17 cellular contexts compared by ENCODE assay signal in genomic region chr2:128444044-128444771, GRCh38.
DNase-seq lines count a peak whose midpoint lies in the region; ATAC-seq and TF ChIP-seq lines count a peak whose summit lies in the region.
"Had no signal": no experiment of that assay in that cellular context is flagged by ENCODE, and none has a peak within 500 bp of the region (broad histone marks: within the 10 kb centered on the region; RNA-seq: fewer than 3 reads in every experiment).

No MANE protein-coding gene starts in this region.

- no peak for ATAC-seq in HG02798 (IDR thresholded peaks at IDR 0.05; ENCODE audit: poor library complexity, unreplicated experiment)
- ATAC-seq in GM18519 (IDR thresholded peaks at IDR 0.05; ENCODE audit: low FRiP score, unreplicated experiment): no peak
- ATAC-seq: stimulated activated naive B cell treated with anti-CD40 and anti-IgM and Interleukin-4, amounts not matched to agents 10 μg/mL and 1 μg/mL and 100 μg/mL, for 72 hours had no signal

- DNase-seq in NB4 (ENCODE audit: low read depth): no peak
- peak; percentile 50 for DNase-seq in cerebellum (ENCODE audit: low spot score)
- no peak for DNase-seq in neural crest cell (ENCODE audit: low read depth, low spot score)
- no peak for DNase-seq in MG63
- no peak for DNase-seq in NCI-H1105 (lab: John Stamatoyannopoulos, UW)
- DNase-seq: activated CD4-positive, alpha-beta T cell treated with anti-CD3 and anti-CD28 coated beads, Interleukin-2, amount 50 U/mL, for 1 hour; amygdala; H7; hypothalamus; NCI-H1105 treated with DMSO at 0.1 percent for 48 hours; NCI-H526 treated with DMSO at 0.1 percent for 48 hours; nephron progenitor cell; stimulated activated naive B cell treated with anti-CD40 and anti-IgM and Interleukin-4, amounts not matched to agents 10 μg/mL and 1 μg/mL and 100 μg/mL, for 72 hours had no signal

- H3K36me3 ChIP-seq in BLaER1: peaks cover 25% of the 10 kb centered on the region
- no peaks in the 10 kb centered on the region for H3K36me3 ChIP-seq in MG63

- peak overlapping the region; percentile 24 for H3K27ac Mint-ChIP-seq in neural crest cell (ENCODE audit: unreplicated experiment)
- H3K27ac Mint-ChIP-seq: stimulated activated naive B cell treated with anti-CD40 and anti-IgM and Interleukin-4, amounts not matched to agents 10 μg/mL and 1 μg/mL and 100 μg/mL, for 72 hours had no signal

- peaks cover 38% of the 10 kb centered on the region for H4K20me1 ChIP-seq in BLaER1

- H3K27me3 ChIP-seq in BLaER1 (no peaks in the 10 kb centered on the region), MG63 (no peaks in the 10 kb centered on the region)
- H3K27me3 ChIP-seq: dorsolateral prefrontal cortex had no signal

- H3K27ac ChIP-seq in BLaER1: peak overlapping the region; percentile 71
- H3K27ac ChIP-seq: dorsolateral prefrontal cortex had no signal

- peak overlapping the region; percentile 98 for H3K4me2 ChIP-seq in BLaER1

- H3K4me3 ChIP-seq in BLaER1 (peak overlapping the region; percentile 74; the same call in 1 of the 2 replicates), NB4 (ENCODE audit: low read depth, low read length) (peak overlapping the region; percentile 6), MG63 (no peak overlapping the region)
- H3K4me3 ChIP-seq: dorsolateral prefrontal cortex had no signal

- no peaks in the 10 kb centered on the region for H3K27me3 Mint-ChIP-seq in neural crest cell (ENCODE audit: low read depth)

- no peak for TF ChIP-seq CTCF in NB4 (IDR thresholded peaks at IDR 0.05; ENCODE audit: low read depth, low read length)
- TF ChIP-seq CTCF in neural crest cell (conservative IDR thresholded peaks at IDR 0.05): no peak

- peaks cover 36% of the 10 kb centered on the region for H3K4me1 Mint-ChIP-seq in neural crest cell

- no peak overlapping the region for H3K4me3 Mint-ChIP-seq in neural crest cell
- H3K4me3 Mint-ChIP-seq: nephron progenitor cell; stimulated activated naive B cell treated with anti-CD40 and anti-IgM and Interleukin-4, amounts not matched to agents 10 μg/mL and 1 μg/mL and 100 μg/mL, for 72 hours had no signal

- peak overlapping the region; percentile 51 for H3K9ac ChIP-seq in BLaER1

- no peaks in the 10 kb centered on the region for H3K36me3 Mint-ChIP-seq in neural crest cell (ENCODE audit: low read depth)
- H3K36me3 Mint-ChIP-seq: stimulated activated naive B cell treated with anti-CD40 and anti-IgM and Interleukin-4, amounts not matched to agents 10 μg/mL and 1 μg/mL and 100 μg/mL, for 72 hours had no signal

- no peaks in the 10 kb centered on the region for H3K9me3 ChIP-seq in BLaER1
- H3K9me3 ChIP-seq in MG63: no peaks in the 10 kb centered on the region

- no peak for TF ChIP-seq POLR2A in NB4 (IDR thresholded peaks at IDR 0.05; ENCODE audit: extremely low read depth, insufficient read length)

- peaks cover 93% of the 10 kb centered on the region for H3K4me1 ChIP-seq in BLaER1

- H3K9me3 Mint-ChIP-seq in neural crest cell: no peaks in the 10 kb centered on the region
- H3K9me3 Mint-ChIP-seq: nephron progenitor cell; stimulated activated naive B cell treated with anti-CD40 and anti-IgM and Interleukin-4, amounts not matched to agents 10 μg/mL and 1 μg/mL and 100 μg/mL, for 72 hours had no signal
